In genomic region chr3:99131876-99132275, GRCh38 we compare ENCODE assay signal across 22 cellular contexts.
DNase-seq lines count a peak whose midpoint lies in the region; ATAC-seq, FAIRE-seq and TF ChIP-seq lines count a peak whose summit lies in the region.
"Had no signal": no experiment of that assay in that cellular context is flagged by ENCODE, and none has a peak within 500 bp of the region (broad histone marks: within the 10 kb centered on the region; RNA-seq: fewer than 3 reads in every experiment).

No MANE protein-coding gene starts in this region.

- POLR2A ChIA-PET in HEK293T (lab: Yijun Ruan, JAX) = no interaction called here

- TF ChIP-seq POLR2A in GM12892 (IDR thresholded peaks at IDR 0.05; ENCODE audit: low read depth, low read length) = no peak

- peak overlapping the region; percentile 31 for H3K4me2 ChIP-seq in keratinocyte (ENCODE audit: control insufficient read depth, extremely low read depth, insufficient read depth, low read depth, low read length)

- H2AFZ ChIP-seq in keratinocyte (ENCODE audit: control insufficient read depth, low read length) = no peak overlapping the region

- peak; percentile 64 for DNase-seq in AG10803 (ENCODE audit: low read depth)
- peak; percentile 56 for DNase-seq in M059J (ENCODE audit: low read depth)
- peak; percentile 41 to 59 for DNase-seq in cardiac fibroblast (ENCODE audit: low read depth in 2 of 2)
- no peak for DNase-seq in keratinocyte (ENCODE audit: low read depth, low spot score)
- no peak for DNase-seq in HEK293T (ENCODE audit: extremely low spot score)
- no peak for DNase-seq in GM12892 (ENCODE audit: insufficient read length)
- DNase-seq in HUDEP-2 (lab: John Stamatoyannopoulos, UW; ENCODE audit: unreplicated experiment in 76 of 76) = no peak
- DNase-seq: activated CD4-positive, alpha-beta T cell treated with anti-CD3 and anti-CD28 coated beads for 48 hours; DMS 273 treated with DMSO at 0.1 percent for 48 hours; H9; left colon; MG63; naive thymus-derived CD8-positive, alpha-beta T cell; NCI-H146; NCI-H2171 treated with DMSO at 0.1 percent for 48 hours; ovary; right lobe of liver; SHP77 treated with DMSO at 0.1 percent for 48 hours had no signal

- dilution Hi-C loops in keratinocyte (cut with MboI; ENCODE audit: extremely low pct_ligation_motif_present, low sequenced_read_pairs) = no loop called here

- ATAC-seq in GM19328 (IDR thresholded peaks at IDR 0.05; ENCODE audit: unreplicated experiment) = no peak
- ATAC-seq: activated naive CD4-positive, alpha-beta T cell treated with anti-CD3 and anti-CD28 coated beads, Interleukin-2, amount 50 U/mL, for 72 hours; left colon; naive thymus-derived CD8-positive, alpha-beta T cell; right lobe of liver had no signal

- H3K9me1 ChIP-seq in keratinocyte (ENCODE audit: control insufficient read depth, extremely low read depth, insufficient read depth, low read length) = no peaks in the 10 kb centered on the region

- TF ChIP-seq CTCF in AG10803 (conservative IDR thresholded peaks at IDR 0.05; ENCODE audit: low read length) (no peak), cardiac fibroblast (IDR thresholded peaks at IDR 0.05; ENCODE audit: low read depth, low read length) (no peak), keratinocyte (optimal IDR thresholded peaks at IDR 0.05 in 1 of 3, IDR thresholded peaks at IDR 0.05 in 1 of 3, conservative IDR thresholded peaks at IDR 0.05 in 1 of 3; ENCODE audit: extremely low read depth in 1 of 3, insufficient read depth in 2 of 3, low read length in 3 of 3) (no peak)

- no peak overlapping the region for H3K9ac ChIP-seq in keratinocyte (ENCODE audit: control insufficient read depth, extremely low read depth, insufficient read depth, low read length)

- H3K36me3 ChIP-seq in keratinocyte (ENCODE audit: control insufficient read depth in 2 of 2, extremely low read depth in 1 of 2, insufficient read depth in 2 of 2, low read length in 2 of 2) = no peaks in the 10 kb centered on the region
- H3K36me3 ChIP-seq: MG63, ovary, right lobe of liver, suprapubic skin had no signal

- CTCF ChIA-PET in HEK293T (lab: Yijun Ruan, JAX) = no interaction called here

- H3K4me3 ChIP-seq in AG10803 (ENCODE audit: low read length) (no peak overlapping the region), cardiac fibroblast (replicated peaks in 1 of 2; ENCODE audit: low read depth in 2 of 2, low read length in 2 of 2) (no peak overlapping the region), keratinocyte (ENCODE audit: control insufficient read depth in 2 of 3, extremely low read depth in 1 of 3, insufficient read depth in 2 of 3, low read depth in 1 of 3, low read length in 3 of 3) (no peak overlapping the region)
- H3K4me3 ChIP-seq: MG63, ovary, right lobe of liver, suprapubic skin had no signal

- peak; percentile 91 for FAIRE-seq in keratinocyte (lab: Jason Lieb, UNC)
- FAIRE-seq in GM12892 (lab: Jason Lieb, UNC) = no peak
- FAIRE-seq: urothelium cell line had no signal

- H3K9me3 ChIP-seq in keratinocyte (ENCODE audit: control insufficient read depth, low read depth, low read length) = no peaks in the 10 kb centered on the region
- H3K9me3 ChIP-seq: ovary, right lobe of liver, suprapubic skin had no signal

- no peaks in the 10 kb centered on the region for H3K79me2 ChIP-seq in keratinocyte (ENCODE audit: control insufficient read depth, insufficient read depth, low read length)

- peaks cover 22% of the 10 kb centered on the region for H3K4me1 ChIP-seq in keratinocyte (ENCODE audit: control insufficient read depth, extremely low read depth, insufficient read depth, low read length)
- H3K4me1 ChIP-seq: right lobe of liver had no signal

- H3K27me3 ChIP-seq in keratinocyte (ENCODE audit: control insufficient read depth, extremely low read depth, insufficient read depth, low read length) = no peaks in the 10 kb centered on the region
- H3K27me3 ChIP-seq: MG63, ovary, right lobe of liver, suprapubic skin had no signal

- H4K20me1 ChIP-seq in keratinocyte (ENCODE audit: control insufficient read depth, extremely low read depth, insufficient read depth, low read length) = no peaks in the 10 kb centered on the region

- no peak overlapping the region for H3K27ac ChIP-seq in keratinocyte (ENCODE audit: control insufficient read depth, insufficient read depth, low read length)
- H3K27ac ChIP-seq: ovary, right lobe of liver, suprapubic skin had no signal

TF ChIP-seq in HEK293T, 16 proteins besides CTCF, POLR2A, EP300 and RAD21:
- no peak for TF ChIP-seq ZNF384 (IDR thresholded peaks at IDR 0.05)
- no peak for TF ChIP-seq NFRKB (IDR thresholded peaks at IDR 0.05)
- no peak for TF ChIP-seq FOXA1 (IDR thresholded peaks at IDR 0.05)
- no peak for TF ChIP-seq SUZ12 (IDR thresholded peaks at IDR 0.05)
- TF ChIP-seq FOXM1 (IDR thresholded peaks at IDR 0.05; ENCODE audit: borderline replicate concordance) = no peak
- TF ChIP-seq SP1 (IDR thresholded peaks at IDR 0.05) = no peak
- no peak for TF ChIP-seq FOXK2 (IDR thresholded peaks at IDR 0.05)
- no peak for TF ChIP-seq LEF1 (IDR thresholded peaks at IDR 0.05; ENCODE audit: borderline replicate concordance)
- TF ChIP-seq ARNT (IDR thresholded peaks at IDR 0.05) = no peak
- TF ChIP-seq TARDBP (IDR thresholded peaks at IDR 0.05) = no peak
- TF ChIP-seq ELF4 (IDR thresholded peaks at IDR 0.05) = no peak
- no peak for TF ChIP-seq PKNOX1 (IDR thresholded peaks at IDR 0.05)
- TF ChIP-seq L3MBTL2 (conservative IDR thresholded peaks at IDR 0.05) = no peak
- TF ChIP-seq HDGF (IDR thresholded peaks at IDR 0.05; ENCODE audit: borderline replicate concordance) = no peak
- TF ChIP-seq BHLHE40 (IDR thresholded peaks at IDR 0.05; ENCODE audit: borderline replicate concordance) = no peak
- TF ChIP-seq CTBP1 (IDR thresholded peaks at IDR 0.05; ENCODE audit: borderline replicate concordance) = no peak

Comparison
In these comparisons a context has a peak if more than half of its experiments do, and no peak if none do; other contexts are left out.
1. DNase-seq: peak in AG10803 (single experiment), M059J (single experiment) and cardiac fibroblast (2 of 2); none in keratinocyte (single experiment), HEK293T (single experiment), GM12892 (single experiment) and HUDEP-2 (0 of 76).